ENCODE assay signal across 10 cellular contexts in genomic region chr1:241610056-241610815, GRCh38. TPM values are rescaled to one million over a fixed set of nuclear protein-coding genes. Genes with fewer than 3 reads are reported as not detected.
DNase-seq lines count a peak whose midpoint lies in the region; ATAC-seq and TF ChIP-seq lines count a peak whose summit lies in the region.
"Had no signal": no experiment of that assay in that cellular context is flagged by ENCODE, and none has a peak within 500 bp of the region (broad histone marks: within the 10 kb centered on the region; RNA-seq: fewer than 3 reads in every experiment).

No MANE protein-coding gene starts in this region.

- peaks cover 0 to 29% (median 16%) of the 10 kb centered on the region in 4 donors for H3K4me1 ChIP-seq in stomach
- no peaks in the 10 kb centered on the region for H3K4me1 ChIP-seq in ascending aorta

- intact Hi-C loops in stomach (cut with DNase I; ENCODE audit: low total_unique reads) (no loop called here), ascending aorta (cut with DNase I) (no loop called here)

- WGBS in stomach, 5 donors, result 24 to 32% (median 31%) methylated on average over 8 of the region's 8 CpGs

- no peak for ATAC-seq in HG02973 (IDR thresholded peaks at IDR 0.05; ENCODE audit: unreplicated experiment)

- H3K27ac ChIP-seq in stomach, result no peak overlapping the region
- H3K27ac ChIP-seq in ascending aorta, result no peak overlapping the region
- H3K27ac ChIP-seq: 22Rv1 had no signal

- no peaks in the 10 kb centered on the region for H3K9me3 ChIP-seq in stomach
- H3K9me3 ChIP-seq in ascending aorta, result no peaks in the 10 kb centered on the region

- no peak overlapping the region for H3K4me3 ChIP-seq in fibroblast of pulmonary artery (replicated peaks; ENCODE audit: low read depth, low read length)
- no peak overlapping the region for H3K4me3 ChIP-seq in stomach
- no peak overlapping the region for H3K4me3 ChIP-seq in ascending aorta

- DNase-seq in NCI-H1417 (lab: John Stamatoyannopoulos, UW) (peak in 2 of 3 experiments; percentile 14 to 69), NCI-H1417 treated with DMSO at 0.1 percent for 48 hours (lab: John Stamatoyannopoulos, UW) (no peak), OCI-M1 (lab: John Stamatoyannopoulos, UW) (peak; percentile 51), fibroblast of pulmonary artery (ENCODE audit: low read depth) (peak; percentile 55), stomach (peak; percentile 33), globus pallidus (ENCODE audit: low spot score) (no peak), ascending aorta (ENCODE audit: low spot score in 2 of 2) (no peak)

- TF ChIP-seq CTCF in fibroblast of pulmonary artery (IDR thresholded peaks at IDR 0.05; ENCODE audit: low read length, missing control alignments) (no peak), stomach (IDR thresholded peaks at IDR 0.05) (no peak), ascending aorta (IDR thresholded peaks at IDR 0.05) (no peak)

- TF ChIP-seq POLR2A in stomach (IDR thresholded peaks at IDR 0.05), result no peak

- H3K27me3 ChIP-seq in stomach, result no peaks in the 10 kb centered on the region
- no peaks in the 10 kb centered on the region for H3K27me3 ChIP-seq in ascending aorta

- no peaks in the 10 kb centered on the region for H3K36me3 ChIP-seq in stomach
- H3K36me3 ChIP-seq in ascending aorta, result no peaks in the 10 kb centered on the region

- TF ChIP-seq EP300 in stomach (IDR thresholded peaks at IDR 0.05), result no peak

RNA-seq across cellular contexts. Expression of gene CHML, which starts 29.9 kb away (rescaled TPM):
- total RNA-seq in stomach, result 10 to 100 TPM in 2 of 5 donors, 1 to 10 TPM in 3; 2.3 to 26.4 (median 5.5) TPM
- polyA plus RNA-seq in stomach, result 1 to 10 TPM; 1.1 to 1.7 (median 1.7) TPM
- 1.2 TPM for total RNA-seq in ascending aorta

RNA-seq across cellular contexts. Expression of gene OPN3, which starts 29.9 kb away (rescaled TPM):
- total RNA-seq in stomach, result 10 to 100 TPM in 1 of 5 donors, 1 to 10 TPM in 3, not detected in 1; 1.8 to 11.7 (median 7.6) TPM
- polyA plus RNA-seq in stomach, result 10 to 100 TPM in 1 of 3 donors, 1 to 10 TPM in 2; 5.8 to 15.1 (median 8.1) TPM
- 9.0 TPM for total RNA-seq in ascending aorta

RNA-seq across cellular contexts. Expression of gene WDR64, which starts 41.8 kb away (rescaled TPM):
- total RNA-seq in stomach (not detected), ascending aorta (not detected)
- polyA plus RNA-seq in stomach, result under 1 TPM in 1 of 3 donors, not detected in 2; 0.61 TPM
- polyA plus RNA-seq: esophagus had no signal

Comparison
In these comparisons a context has a peak if more than half of its experiments do, and no peak if none do; other contexts are left out.
1. DNase-seq: peak in NCI-H1417 (2 of 3), OCI-M1 (single experiment), fibroblast of pulmonary artery (single experiment) and stomach (single experiment); none in NCI-H1417 treated with DMSO at 0.1 percent for 48 hours (single experiment), globus pallidus (single experiment) and ascending aorta (0 of 2).